Comparison of ENCODE assay signal across 9 cellular contexts in the genomic region with DNA sequence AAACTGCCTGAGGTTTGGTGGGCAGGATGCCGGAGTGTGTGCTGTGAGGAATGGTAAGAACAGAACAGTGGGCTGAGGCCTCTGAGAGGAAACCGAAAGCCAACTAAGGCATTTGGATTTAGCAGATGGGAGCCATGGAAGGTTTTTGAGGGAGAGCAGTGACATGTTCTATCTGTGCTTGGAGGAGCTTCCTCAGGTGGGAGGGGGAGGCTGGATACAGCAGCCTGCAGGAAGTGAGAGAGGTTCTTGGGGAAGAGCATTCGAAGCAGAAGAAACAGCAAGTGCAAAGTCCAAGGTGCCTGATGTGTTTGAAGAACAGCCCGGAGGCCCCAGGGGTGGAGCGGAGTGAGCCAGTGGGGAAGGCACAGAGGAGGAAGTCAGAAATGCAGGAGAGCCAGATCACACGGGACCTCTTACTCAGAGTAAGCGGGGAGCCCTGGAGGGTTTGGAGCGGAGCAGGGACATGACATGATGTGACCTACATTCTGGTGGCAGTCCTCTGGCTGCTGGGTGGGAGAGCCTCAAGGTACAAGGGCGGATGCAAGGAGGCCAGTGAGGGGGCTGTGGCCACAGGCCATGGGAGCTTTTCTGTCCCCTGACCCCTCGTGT. TPM values are rescaled to one million over a fixed set of nuclear protein-coding genes. Genes with fewer than 3 reads are reported as not detected.
A peak's percentile ranks its signal among the peaks of the same experiment; 100 is the strongest.
DNase-seq lines count a peak whose midpoint lies in the region; ATAC-seq and TF ChIP-seq lines count a peak whose summit lies in the region.
"Not testable (repeated sequence)": the region's sequence is repeated elsewhere in the genome, so short reads cannot be mapped to it uniquely, and the experiment has no call there.
"Had no signal": no experiment of that assay in that cellular context is flagged by ENCODE, and none has a peak within 500 bp of the region (broad histone marks: within the 10 kb centered on the region; RNA-seq: fewer than 3 reads in every experiment).

No MANE protein-coding gene starts in this region.

- H3K36me3 Mint-ChIP-seq in progenitor cell of endocrine pancreas (ENCODE audit: insufficient read depth): not testable (repeated sequence)

- TF ChIP-seq CTCF in breast epithelium (IDR thresholded peaks at IDR 0.05); hepatocyte (IDR thresholded peaks at IDR 0.05; ENCODE audit: poor library complexity); progenitor cell of endocrine pancreas (IDR thresholded peaks at IDR 0.05; ENCODE audit: unreplicated experiment); upper lobe of right lung (IDR thresholded peaks at IDR 0.05): not testable (repeated sequence)

- H3K27me3 ChIP-seq in breast epithelium, hepatocyte, upper lobe of right lung: not testable (repeated sequence)

- H3K4me2 ChIP-seq in hepatocyte: peak overlapping the region; percentile 70

- intact Hi-C loops in breast epithelium (cut with DNase I; ENCODE audit: low total_unique reads); upper lobe of right lung (cut with DNase I): not testable (repeated sequence)

- H3K9me3 ChIP-seq in breast epithelium; hepatocyte (ENCODE audit: low read depth); mesodermal cell (ENCODE audit: control insufficient read depth, low read length); upper lobe of right lung: not testable (repeated sequence)

- peak overlapping the region; percentile 77 for H3K27ac Mint-ChIP-seq in progenitor cell of endocrine pancreas

- not testable (repeated sequence) for H3K9me2 ChIP-seq in hepatocyte (replicated peaks; ENCODE audit: insufficient read depth)

- WGBS in hepatocyte (ENCODE audit: low lambda C conversion rate, missing lambda C conversion rate): 49% methylated on average over 7 of the region's 10 CpGs
- 59 to 61% methylated on average over 7 to 8 of the region's 10 CpGs for WGBS in mesodermal cell (ENCODE audit: insufficient coverage in 2 of 2), 2 experiments

- not testable (repeated sequence) for TF ChIP-seq POLR2A in breast epithelium (IDR thresholded peaks at IDR 0.05)

- peak overlapping the region; percentile 43 for H3K4me3 Mint-ChIP-seq in progenitor cell of endocrine pancreas (ENCODE audit: low read depth)

- H2AFZ ChIP-seq in hepatocyte: not testable (repeated sequence)

- DNase-seq in EH (ENCODE audit: low read depth) (peak; percentile 37), M059J (ENCODE audit: low read depth) (peak; percentile 58), SKM-1 treated with dmso at 0.1 percent for 144 hours (lab: John Stamatoyannopoulos, UW; ENCODE audit: unreplicated experiment) (peak; percentile 43), breast epithelium (ENCODE audit: low spot score in 2 of 2) (peak in 1 of 2 donors; percentile 57), hepatocyte (ENCODE audit: low spot score) (peak; percentile 83)
- not testable (repeated sequence) for DNase-seq in progenitor cell of endocrine pancreas (ENCODE audit: low spot score, unreplicated experiment); upper lobe of right lung

- not testable (repeated sequence) for H3K9me3 Mint-ChIP-seq in progenitor cell of endocrine pancreas (ENCODE audit: low read depth)

- H3K79me2 ChIP-seq in hepatocyte: not testable (repeated sequence)

- H3K4me1 Mint-ChIP-seq in progenitor cell of endocrine pancreas (ENCODE audit: low read depth): peaks cover 22% of the 10 kb centered on the region

- peak overlapping the region; percentile 30 to 48 for H3K27ac ChIP-seq in breast epithelium
- peak overlapping the region; percentile 95 for H3K27ac ChIP-seq in hepatocyte
- peak overlapping the region; percentile 54 for H3K27ac ChIP-seq in mesodermal cell (ENCODE audit: low read depth, low read length, severe bottlenecking)
- H3K27ac ChIP-seq in upper lobe of right lung: not testable (repeated sequence)

- not testable (repeated sequence) for H4K20me1 ChIP-seq in hepatocyte (ENCODE audit: insufficient read depth, poor library complexity, severe bottlenecking)

- H3K4me3 ChIP-seq in breast epithelium; hepatocyte; mesodermal cell (ENCODE audit: extremely low read depth, insufficient read depth, low read length, poor library complexity, severe bottlenecking); upper lobe of right lung: not testable (repeated sequence)

- not testable (repeated sequence) for H3K36me3 ChIP-seq in breast epithelium; hepatocyte (replicated peaks; ENCODE audit: insufficient read depth, low read depth); mesodermal cell (ENCODE audit: control insufficient read depth, insufficient read depth, low read length); upper lobe of right lung

- ATAC-seq in upper lobe of right lung: peak; percentile 26

- H3K27me3 Mint-ChIP-seq in progenitor cell of endocrine pancreas: peaks cover 26% of the 10 kb centered on the region

- H3K4me1 ChIP-seq in breast epithelium, upper lobe of right lung: not testable (repeated sequence)
- H3K4me1 ChIP-seq in hepatocyte (ENCODE audit: insufficient read depth) (peaks cover 34% of the 10 kb centered on the region), mesodermal cell (ENCODE audit: control insufficient read depth, insufficient read depth, low read length, poor library complexity, severe bottlenecking) (peaks cover 37% of the 10 kb centered on the region)

RNA-seq across cellular contexts. Expression of gene ITGA11, which starts 10.9 kb away (rescaled TPM):
- 31.2 and 54.7 TPM in 2 replicates for total RNA-seq in M059J (2014; rRNA removed; shearing (Covaris generic))
- 1 to 10 TPM; 7.8 to 8.5 (median 7.9) TPM for total RNA-seq in breast epithelium
- 4.7 and 9.7 TPM in 2 replicates for total RNA-seq in hepatocyte
- polyA plus RNA-seq in hepatocyte: 19.2 and 19.6 TPM in 2 replicates
- polyA plus RNA-seq in mesodermal cell (2013, experiment 1 of 2): 9.2 TPM
- polyA plus RNA-seq in mesodermal cell (2013, experiment 2 of 2): 8.9 TPM
- not detected in 2 replicates for total RNA-seq in progenitor cell of endocrine pancreas
- 7.1 TPM for total RNA-seq in upper lobe of right lung
- polyA plus RNA-seq: keratinocyte had no signal
